1 cellular context compared by ENCODE assay signal in the genomic region with DNA sequence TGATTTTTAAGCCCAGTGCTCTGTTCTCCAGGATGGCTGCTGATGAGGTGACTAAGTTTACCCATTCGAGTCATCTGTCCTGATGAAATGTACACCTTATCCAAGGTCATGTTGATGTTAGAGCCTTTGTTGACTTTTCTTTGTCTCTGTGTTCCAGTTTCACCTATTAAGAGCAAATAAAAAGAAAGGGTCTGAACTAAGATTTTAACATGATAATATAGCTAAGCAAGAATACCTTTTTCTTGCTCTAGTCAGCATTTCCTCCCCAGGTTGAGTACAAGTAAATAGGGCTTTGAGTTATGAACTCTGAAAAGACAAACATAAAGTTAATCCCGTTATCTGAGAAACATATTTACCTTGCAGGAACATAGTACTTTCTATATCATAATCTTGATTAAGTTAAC.
TF ChIP-seq lines count a peak whose summit lies in the region.

No MANE protein-coding gene starts in this region.

TF ChIP-seq in HepG2, 621 proteins besides CTCF, POLR2A, EP300 and RAD21 (continued from another document and continues in another):
- TF ChIP-seq ZNF503 (CRISPR knock-in tag; IDR thresholded peaks at IDR 0.05) (peak; percentile 86), ZNF709 (CRISPR knock-in tag; IDR thresholded peaks at IDR 0.05) (no peak), FOSL2 (CRISPR knock-in tag; IDR thresholded peaks at IDR 0.05) (peak; percentile 90), SKIL (CRISPR knock-in tag; IDR thresholded peaks at IDR 0.05; ENCODE audit: borderline replicate concordance) (peak; percentile 39; the same call in 1 of the 2 replicates), KMT2A (CRISPR knock-in tag; IDR thresholded peaks at IDR 0.05) (no peak), ARNTL (CRISPR knock-in tag; IDR thresholded peaks at IDR 0.05) (peak; percentile 41; the same call in 1 of the 2 replicates), SMAD1 (CRISPR knock-in tag; IDR thresholded peaks at IDR 0.05; ENCODE audit: borderline replicate concordance, low read depth) (no peak), ZNF629 (CRISPR knock-in tag; conservative IDR thresholded peaks at IDR 0.05) (peak; percentile 26; the same call in 1 of the 2 replicates), ZNF564 (CRISPR knock-in tag; IDR thresholded peaks at IDR 0.05) (no peak), GABPA (IDR thresholded peaks at IDR 0.05; ENCODE audit: low read depth, low read length) (no peak), GABPA (CRISPR knock-in tag; IDR thresholded peaks at IDR 0.05; ENCODE audit: low read depth) (peak; percentile 35), ADNP (CRISPR knock-in tag; IDR thresholded peaks at IDR 0.05) (no peak), ZSCAN21 (CRISPR knock-in tag; IDR thresholded peaks at IDR 0.05; ENCODE audit: borderline replicate concordance) (no peak), ZFP37 (CRISPR knock-in tag; IDR thresholded peaks at IDR 0.05; ENCODE audit: borderline replicate concordance) (no peak), ZNF598 (CRISPR knock-in tag; IDR thresholded peaks at IDR 0.05; ENCODE audit: borderline replicate concordance) (no peak), GPBP1L1 (CRISPR knock-in tag; IDR thresholded peaks at IDR 0.05) (no peak), CEBPG (CRISPR knock-in tag; IDR thresholded peaks at IDR 0.05) (peak; percentile 75), CBX2 (IDR thresholded peaks at IDR 0.05; ENCODE audit: low read depth, low read length) (no peak), CBX2 (CRISPR knock-in tag; IDR thresholded peaks at IDR 0.05; ENCODE audit: low read depth) (no peak), ZNF30 (CRISPR knock-in tag; IDR thresholded peaks at IDR 0.05) (no peak), NCOA5 (CRISPR knock-in tag; IDR thresholded peaks at IDR 0.05) (no peak), ZNF558 (CRISPR knock-in tag; IDR thresholded peaks at IDR 0.05; ENCODE audit: borderline replicate concordance) (0 out of 2 replicates have a peak, but pooled peaks have one; percentile 33), ZNF160 (CRISPR knock-in tag; IDR thresholded peaks at IDR 0.05) (no peak), SRY (CRISPR knock-in tag; IDR thresholded peaks at IDR 0.05) (no peak), HDAC6 (IDR thresholded peaks at IDR 0.05; ENCODE audit: low read depth, low read length) (no peak), ZFY (CRISPR knock-in tag; IDR thresholded peaks at IDR 0.05) (no peak), NCOA2 (CRISPR knock-in tag; IDR thresholded peaks at IDR 0.05) (peak; percentile 91), FOXP4 (CRISPR knock-in tag; IDR thresholded peaks at IDR 0.05) (peak; percentile 93), ZBTB1 (CRISPR knock-in tag; IDR thresholded peaks at IDR 0.05; ENCODE audit: borderline replicate concordance) (no peak)
- TF ChIP-seq, protein P1, sequence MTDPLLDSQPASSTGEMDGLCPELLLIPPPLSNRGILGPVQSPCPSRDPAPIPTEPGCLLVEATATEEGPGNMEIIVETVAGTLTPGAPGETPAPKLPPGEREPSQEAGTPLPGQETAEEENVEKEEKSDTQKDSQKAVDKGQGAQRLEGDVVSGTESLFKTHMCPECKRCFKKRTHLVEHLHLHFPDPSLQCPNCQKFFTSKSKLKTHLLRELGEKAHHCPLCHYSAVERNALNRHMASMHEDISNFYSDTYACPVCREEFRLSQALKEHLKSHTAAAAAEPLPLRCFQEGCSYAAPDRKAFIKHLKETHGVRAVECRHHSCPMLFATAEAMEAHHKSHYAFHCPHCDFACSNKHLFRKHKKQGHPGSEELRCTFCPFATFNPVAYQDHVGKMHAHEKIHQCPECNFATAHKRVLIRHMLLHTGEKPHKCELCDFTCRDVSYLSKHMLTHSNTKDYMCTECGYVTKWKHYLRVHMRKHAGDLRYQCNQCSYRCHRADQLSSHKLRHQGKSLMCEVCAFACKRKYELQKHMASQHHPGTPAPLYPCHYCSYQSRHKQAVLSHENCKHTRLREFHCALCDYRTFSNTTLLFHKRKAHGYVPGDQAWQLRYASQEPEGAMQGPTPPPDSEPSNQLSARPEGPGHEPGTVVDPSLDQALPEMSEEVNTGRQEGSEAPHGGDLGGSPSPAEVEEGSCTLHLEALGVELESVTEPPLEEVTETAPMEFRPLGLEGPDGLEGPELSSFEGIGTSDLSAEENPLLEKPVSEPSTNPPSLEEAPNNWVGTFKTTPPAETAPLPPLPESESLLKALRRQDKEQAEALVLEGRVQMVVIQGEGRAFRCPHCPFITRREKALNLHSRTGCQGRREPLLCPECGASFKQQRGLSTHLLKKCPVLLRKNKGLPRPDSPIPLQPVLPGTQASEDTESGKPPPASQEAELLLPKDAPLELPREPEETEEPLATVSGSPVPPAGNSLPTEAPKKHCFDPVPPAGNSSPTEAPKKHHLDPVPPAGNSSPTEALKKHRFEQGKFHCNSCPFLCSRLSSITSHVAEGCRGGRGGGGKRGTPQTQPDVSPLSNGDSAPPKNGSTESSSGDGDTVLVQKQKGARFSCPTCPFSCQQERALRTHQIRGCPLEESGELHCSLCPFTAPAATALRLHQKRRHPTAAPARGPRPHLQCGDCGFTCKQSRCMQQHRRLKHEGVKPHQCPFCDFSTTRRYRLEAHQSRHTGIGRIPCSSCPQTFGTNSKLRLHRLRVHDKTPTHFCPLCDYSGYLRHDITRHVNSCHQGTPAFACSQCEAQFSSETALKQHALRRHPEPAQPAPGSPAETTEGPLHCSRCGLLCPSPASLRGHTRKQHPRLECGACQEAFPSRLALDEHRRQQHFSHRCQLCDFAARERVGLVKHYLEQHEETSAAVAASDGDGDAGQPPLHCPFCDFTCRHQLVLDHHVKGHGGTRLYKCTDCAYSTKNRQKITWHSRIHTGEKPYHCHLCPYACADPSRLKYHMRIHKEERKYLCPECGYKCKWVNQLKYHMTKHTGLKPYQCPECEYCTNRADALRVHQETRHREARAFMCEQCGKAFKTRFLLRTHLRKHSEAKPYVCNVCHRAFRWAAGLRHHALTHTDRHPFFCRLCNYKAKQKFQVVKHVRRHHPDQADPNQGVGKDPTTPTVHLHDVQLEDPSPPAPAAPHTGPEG (CRISPR knock-in tag; IDR thresholded peaks at IDR 0.05) = peak; percentile 78; the same call in 1 of the 2 replicates
- TF ChIP-seq, protein P2, sequence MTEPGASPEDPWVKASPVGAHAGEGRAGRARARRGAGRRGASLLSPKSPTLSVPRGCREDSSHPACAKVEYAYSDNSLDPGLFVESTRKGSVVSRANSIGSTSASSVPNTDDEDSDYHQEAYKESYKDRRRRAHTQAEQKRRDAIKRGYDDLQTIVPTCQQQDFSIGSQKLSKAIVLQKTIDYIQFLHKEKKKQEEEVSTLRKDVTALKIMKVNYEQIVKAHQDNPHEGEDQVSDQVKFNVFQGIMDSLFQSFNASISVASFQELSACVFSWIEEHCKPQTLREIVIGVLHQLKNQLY (CRISPR knock-in tag; IDR thresholded peaks at IDR 0.05) = peak; percentile 36; the same call in 1 of the 2 replicates
- TF ChIP-seq, protein P3, sequence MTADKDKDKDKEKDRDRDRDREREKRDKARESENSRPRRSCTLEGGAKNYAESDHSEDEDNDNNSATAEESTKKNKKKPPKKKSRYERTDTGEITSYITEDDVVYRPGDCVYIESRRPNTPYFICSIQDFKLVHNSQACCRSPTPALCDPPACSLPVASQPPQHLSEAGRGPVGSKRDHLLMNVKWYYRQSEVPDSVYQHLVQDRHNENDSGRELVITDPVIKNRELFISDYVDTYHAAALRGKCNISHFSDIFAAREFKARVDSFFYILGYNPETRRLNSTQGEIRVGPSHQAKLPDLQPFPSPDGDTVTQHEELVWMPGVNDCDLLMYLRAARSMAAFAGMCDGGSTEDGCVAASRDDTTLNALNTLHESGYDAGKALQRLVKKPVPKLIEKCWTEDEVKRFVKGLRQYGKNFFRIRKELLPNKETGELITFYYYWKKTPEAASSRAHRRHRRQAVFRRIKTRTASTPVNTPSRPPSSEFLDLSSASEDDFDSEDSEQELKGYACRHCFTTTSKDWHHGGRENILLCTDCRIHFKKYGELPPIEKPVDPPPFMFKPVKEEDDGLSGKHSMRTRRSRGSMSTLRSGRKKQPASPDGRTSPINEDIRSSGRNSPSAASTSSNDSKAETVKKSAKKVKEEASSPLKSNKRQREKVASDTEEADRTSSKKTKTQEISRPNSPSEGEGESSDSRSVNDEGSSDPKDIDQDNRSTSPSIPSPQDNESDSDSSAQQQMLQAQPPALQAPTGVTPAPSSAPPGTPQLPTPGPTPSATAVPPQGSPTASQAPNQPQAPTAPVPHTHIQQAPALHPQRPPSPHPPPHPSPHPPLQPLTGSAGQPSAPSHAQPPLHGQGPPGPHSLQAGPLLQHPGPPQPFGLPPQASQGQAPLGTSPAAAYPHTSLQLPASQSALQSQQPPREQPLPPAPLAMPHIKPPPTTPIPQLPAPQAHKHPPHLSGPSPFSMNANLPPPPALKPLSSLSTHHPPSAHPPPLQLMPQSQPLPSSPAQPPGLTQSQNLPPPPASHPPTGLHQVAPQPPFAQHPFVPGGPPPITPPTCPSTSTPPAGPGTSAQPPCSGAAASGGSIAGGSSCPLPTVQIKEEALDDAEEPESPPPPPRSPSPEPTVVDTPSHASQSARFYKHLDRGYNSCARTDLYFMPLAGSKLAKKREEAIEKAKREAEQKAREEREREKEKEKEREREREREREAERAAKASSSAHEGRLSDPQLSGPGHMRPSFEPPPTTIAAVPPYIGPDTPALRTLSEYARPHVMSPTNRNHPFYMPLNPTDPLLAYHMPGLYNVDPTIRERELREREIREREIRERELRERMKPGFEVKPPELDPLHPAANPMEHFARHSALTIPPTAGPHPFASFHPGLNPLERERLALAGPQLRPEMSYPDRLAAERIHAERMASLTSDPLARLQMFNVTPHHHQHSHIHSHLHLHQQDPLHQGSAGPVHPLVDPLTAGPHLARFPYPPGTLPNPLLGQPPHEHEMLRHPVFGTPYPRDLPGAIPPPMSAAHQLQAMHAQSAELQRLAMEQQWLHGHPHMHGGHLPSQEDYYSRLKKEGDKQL (CRISPR knock-in tag; IDR thresholded peaks at IDR 0.05; ENCODE audit: low read depth) = peak; percentile 78
- TF ChIP-seq, protein P4, sequence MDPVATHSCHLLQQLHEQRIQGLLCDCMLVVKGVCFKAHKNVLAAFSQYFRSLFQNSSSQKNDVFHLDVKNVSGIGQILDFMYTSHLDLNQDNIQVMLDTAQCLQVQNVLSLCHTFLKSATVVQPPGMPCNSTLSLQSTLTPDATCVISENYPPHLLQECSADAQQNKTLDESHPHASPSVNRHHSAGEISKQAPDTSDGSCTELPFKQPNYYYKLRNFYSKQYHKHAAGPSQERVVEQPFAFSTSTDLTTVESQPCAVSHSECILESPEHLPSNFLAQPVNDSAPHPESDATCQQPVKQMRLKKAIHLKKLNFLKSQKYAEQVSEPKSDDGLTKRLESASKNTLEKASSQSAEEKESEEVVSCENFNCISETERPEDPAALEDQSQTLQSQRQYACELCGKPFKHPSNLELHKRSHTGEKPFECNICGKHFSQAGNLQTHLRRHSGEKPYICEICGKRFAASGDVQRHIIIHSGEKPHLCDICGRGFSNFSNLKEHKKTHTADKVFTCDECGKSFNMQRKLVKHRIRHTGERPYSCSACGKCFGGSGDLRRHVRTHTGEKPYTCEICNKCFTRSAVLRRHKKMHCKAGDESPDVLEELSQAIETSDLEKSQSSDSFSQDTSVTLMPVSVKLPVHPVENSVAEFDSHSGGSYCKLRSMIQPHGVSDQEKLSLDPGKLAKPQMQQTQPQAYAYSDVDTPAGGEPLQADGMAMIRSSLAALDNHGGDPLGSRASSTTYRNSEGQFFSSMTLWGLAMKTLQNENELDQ (CRISPR knock-in tag; IDR thresholded peaks at IDR 0.05; ENCODE audit: borderline replicate concordance) = no peak
